In the genomic region with DNA sequence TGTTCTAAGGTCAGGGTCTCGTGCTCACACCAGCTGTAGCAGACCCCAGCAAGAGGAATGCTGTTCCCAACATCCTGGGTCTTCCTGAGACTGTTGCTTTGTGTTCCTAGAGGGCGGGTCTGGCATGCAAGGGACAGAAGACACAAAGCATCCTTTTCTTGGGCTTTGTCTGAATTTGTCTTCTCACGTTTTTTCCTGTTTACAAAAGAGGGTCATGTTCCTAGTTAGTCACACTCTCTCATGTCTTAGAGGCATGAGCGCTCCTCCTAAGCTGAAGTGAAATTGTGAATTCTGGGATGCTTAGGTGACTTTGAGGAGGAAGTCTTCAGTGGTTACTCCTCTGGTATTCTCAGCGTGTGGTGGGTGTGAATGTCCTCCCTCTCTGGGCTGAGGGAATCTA, we compare ENCODE assay signal across 1 cellular context.
TF ChIP-seq lines count a peak whose summit lies in the region.

No MANE protein-coding gene starts in this region.

TF ChIP-seq in IMR-90, 13 proteins besides CTCF, POLR2A, EP300 and RAD21:
- no peak for TF ChIP-seq NFE2L2 (IDR thresholded peaks at IDR 0.05; ENCODE audit: low read depth, low read length)
- TF ChIP-seq BHLHE40 (IDR thresholded peaks at IDR 0.05; ENCODE audit: low read depth, low read length) = peak; percentile 87
TF ChIP-seq in IMR-90: peak in this region for 1.
